9 cellular contexts compared by ENCODE assay signal in the genomic region with DNA sequence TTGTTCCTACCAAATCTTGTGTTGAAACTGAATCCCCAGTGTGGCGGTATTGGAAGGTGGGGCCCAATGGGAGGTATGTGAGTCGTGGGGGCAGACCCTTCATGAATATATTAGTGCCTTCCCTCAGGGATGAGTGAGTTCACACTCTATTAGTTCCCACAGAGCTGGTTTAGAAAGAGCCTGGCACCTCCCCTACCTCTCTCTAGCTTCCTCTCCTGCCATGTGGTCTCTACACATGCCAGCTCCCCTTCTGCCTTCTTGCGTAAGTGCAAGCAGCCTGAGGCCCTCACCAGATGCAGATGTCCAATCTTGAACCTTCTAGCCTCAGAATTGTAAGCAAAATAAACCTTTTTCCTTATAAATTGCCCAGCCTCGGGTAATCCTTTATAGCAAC.
A peak's percentile ranks its signal among the peaks of the same experiment; 100 is the strongest.
DNase-seq lines count a peak whose midpoint lies in the region; FAIRE-seq and TF ChIP-seq lines count a peak whose summit lies in the region.
"Had no signal": no experiment of that assay in that cellular context is flagged by ENCODE, and none has a peak within 500 bp of the region (broad histone marks: within the 10 kb centered on the region; RNA-seq: fewer than 3 reads in every experiment).

No MANE protein-coding gene starts in this region.

- H4K20me1 ChIP-seq in smooth muscle cell (ENCODE audit: low read depth), result no peaks in the 10 kb centered on the region

- H3K9ac ChIP-seq in smooth muscle cell (ENCODE audit: low read depth), result no peak overlapping the region

- no peaks in the 10 kb centered on the region for H3K79me2 ChIP-seq in smooth muscle cell (ENCODE audit: low read depth)

- H3K27me3 ChIP-seq in smooth muscle cell (ENCODE audit: low read depth) (no peaks in the 10 kb centered on the region), small intestine (ENCODE audit: control insufficient read depth in 2 of 2, insufficient read depth in 2 of 2, low read length in 2 of 2) (no peaks in the 10 kb centered on the region)
- H3K27me3 ChIP-seq: tibial artery had no signal

- no peak for TF ChIP-seq CTCF in smooth muscle cell (IDR thresholded peaks at IDR 0.05; ENCODE audit: borderline replicate concordance, insufficient read depth, poor library complexity, severe bottlenecking)

- H3K36me3 ChIP-seq in smooth muscle cell (ENCODE audit: low read depth) (no peaks in the 10 kb centered on the region), small intestine (ENCODE audit: control insufficient read depth in 2 of 2, insufficient read depth in 2 of 2, low read length in 2 of 2) (no peaks in the 10 kb centered on the region)
- H3K36me3 ChIP-seq: tibial artery had no signal

- H3K4me2 ChIP-seq in smooth muscle cell, result no peak overlapping the region

- TF ChIP-seq EP300 in Ishikawa (IDR thresholded peaks at IDR 0.05; ENCODE audit: borderline replicate concordance), result no peak

- H3K4me1 ChIP-seq in smooth muscle cell (ENCODE audit: low read depth) (no peaks in the 10 kb centered on the region), small intestine (ENCODE audit: control insufficient read depth in 2 of 2, insufficient read depth in 1 of 2, low read depth in 1 of 2, low read length in 1 of 2) (no peaks in the 10 kb centered on the region)
- H3K4me1 ChIP-seq: tibial artery had no signal

- H3K27ac ChIP-seq in smooth muscle cell (ENCODE audit: low read depth) (peak overlapping the region; percentile 71), small intestine (ENCODE audit: low read depth in 1 of 2, low read length in 1 of 2) (no peak overlapping the region)
- H3K27ac ChIP-seq: tibial artery had no signal

- no peaks in the 10 kb centered on the region for H3F3A ChIP-seq in smooth muscle cell (ENCODE audit: low read depth)

- H2AFZ ChIP-seq in smooth muscle cell (ENCODE audit: low read depth), result peak overlapping the region; percentile 59

- TF ChIP-seq RAD21 in Ishikawa (IDR thresholded peaks at IDR 0.05; ENCODE audit: low read depth), result no peak

- no peak for FAIRE-seq in small intestine (lab: Jason Lieb, UNC)

- no peak overlapping the region for H3K4me3 ChIP-seq in smooth muscle cell
- H3K4me3 ChIP-seq in small intestine (ENCODE audit: low read depth in 1 of 2, low read length in 2 of 2), result no peak overlapping the region
- H3K4me3 ChIP-seq: tibial artery had no signal

- WGBS in smooth muscle cell (ENCODE audit: low lambda C conversion rate), result 65% methylated on average over 4 of the region's 4 CpGs
- WGBS in small intestine, 3 donors, result 76 to 92% (median 82%) methylated on average over 4 of the region's 4 CpGs

- DNase-seq in SIG-M5 treated with dmso at 0.1 percent for 504 hours (lab: John Stamatoyannopoulos, UW; ENCODE audit: unreplicated experiment) (peak; percentile 73), fibroblast of peridontal ligament (ENCODE audit: extremely low read depth) (peak; percentile 20), smooth muscle cell (lab: John Stamatoyannopoulos, UW; ENCODE audit: unreplicated experiment) (no peak), D341Med (ENCODE audit: low spot score) (no peak), NCI-H2029 treated with DMSO at 0.1 percent for 48 hours (lab: John Stamatoyannopoulos, UW) (no peak), small intestine (no peak)
- DNase-seq: activated effector memory CD4-positive, alpha-beta T cell treated with Interleukin-2 at 50 U/mL for 16 hours; tibial artery had no signal

- H3K9me3 ChIP-seq in smooth muscle cell (replicated peaks; ENCODE audit: low read depth) (no peaks in the 10 kb centered on the region), small intestine (ENCODE audit: control insufficient read depth, low read depth) (no peaks in the 10 kb centered on the region)
- H3K9me3 ChIP-seq: tibial artery had no signal

TF ChIP-seq in Ishikawa, 13 proteins besides CTCF, POLR2A, EP300 and RAD21:
- peak; percentile 70 for TF ChIP-seq CEBPB (IDR thresholded peaks at IDR 0.05)
- TF ChIP-seq CREB1 (IDR thresholded peaks at IDR 0.05; ENCODE audit: low read depth), result no peak

Comparison
In these comparisons a context has a peak if more than half of its experiments do, and no peak if none do; other contexts are left out.
1. DNase-seq: peak in SIG-M5 treated with dmso at 0.1 percent for 504 hours (single experiment) and fibroblast of peridontal ligament (single experiment); none in smooth muscle cell (single experiment), D341Med (single experiment), NCI-H2029 treated with DMSO at 0.1 percent for 48 hours (single experiment) and small intestine (single experiment).